ENCODE assay signal across 1 cellular context in the genomic region with DNA sequence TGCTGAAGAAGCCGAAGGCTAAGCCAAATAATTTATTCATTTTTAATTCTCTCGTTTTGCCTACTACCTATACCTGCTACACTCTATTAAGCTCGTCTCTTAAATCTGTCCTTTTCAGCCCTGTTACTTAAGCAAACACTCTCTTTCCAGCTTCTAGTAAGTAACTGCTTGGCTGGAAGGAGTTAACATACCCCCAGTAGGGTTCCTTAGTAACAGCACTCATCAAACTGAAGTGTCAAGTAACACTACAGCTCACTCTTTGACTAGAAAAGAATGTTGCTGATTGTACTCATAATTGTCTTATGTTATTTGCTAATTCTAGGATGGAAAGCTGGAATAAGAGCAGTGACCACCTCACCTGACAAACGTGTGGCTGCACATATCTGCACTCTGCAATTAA.
TF ChIP-seq lines count a peak whose summit lies in the region.

No MANE protein-coding gene starts in this region.

TF ChIP-seq in GM23338, 12 proteins besides CTCF, POLR2A, EP300 and RAD21 (continued from another document):
- TF ChIP-seq, protein P1, sequence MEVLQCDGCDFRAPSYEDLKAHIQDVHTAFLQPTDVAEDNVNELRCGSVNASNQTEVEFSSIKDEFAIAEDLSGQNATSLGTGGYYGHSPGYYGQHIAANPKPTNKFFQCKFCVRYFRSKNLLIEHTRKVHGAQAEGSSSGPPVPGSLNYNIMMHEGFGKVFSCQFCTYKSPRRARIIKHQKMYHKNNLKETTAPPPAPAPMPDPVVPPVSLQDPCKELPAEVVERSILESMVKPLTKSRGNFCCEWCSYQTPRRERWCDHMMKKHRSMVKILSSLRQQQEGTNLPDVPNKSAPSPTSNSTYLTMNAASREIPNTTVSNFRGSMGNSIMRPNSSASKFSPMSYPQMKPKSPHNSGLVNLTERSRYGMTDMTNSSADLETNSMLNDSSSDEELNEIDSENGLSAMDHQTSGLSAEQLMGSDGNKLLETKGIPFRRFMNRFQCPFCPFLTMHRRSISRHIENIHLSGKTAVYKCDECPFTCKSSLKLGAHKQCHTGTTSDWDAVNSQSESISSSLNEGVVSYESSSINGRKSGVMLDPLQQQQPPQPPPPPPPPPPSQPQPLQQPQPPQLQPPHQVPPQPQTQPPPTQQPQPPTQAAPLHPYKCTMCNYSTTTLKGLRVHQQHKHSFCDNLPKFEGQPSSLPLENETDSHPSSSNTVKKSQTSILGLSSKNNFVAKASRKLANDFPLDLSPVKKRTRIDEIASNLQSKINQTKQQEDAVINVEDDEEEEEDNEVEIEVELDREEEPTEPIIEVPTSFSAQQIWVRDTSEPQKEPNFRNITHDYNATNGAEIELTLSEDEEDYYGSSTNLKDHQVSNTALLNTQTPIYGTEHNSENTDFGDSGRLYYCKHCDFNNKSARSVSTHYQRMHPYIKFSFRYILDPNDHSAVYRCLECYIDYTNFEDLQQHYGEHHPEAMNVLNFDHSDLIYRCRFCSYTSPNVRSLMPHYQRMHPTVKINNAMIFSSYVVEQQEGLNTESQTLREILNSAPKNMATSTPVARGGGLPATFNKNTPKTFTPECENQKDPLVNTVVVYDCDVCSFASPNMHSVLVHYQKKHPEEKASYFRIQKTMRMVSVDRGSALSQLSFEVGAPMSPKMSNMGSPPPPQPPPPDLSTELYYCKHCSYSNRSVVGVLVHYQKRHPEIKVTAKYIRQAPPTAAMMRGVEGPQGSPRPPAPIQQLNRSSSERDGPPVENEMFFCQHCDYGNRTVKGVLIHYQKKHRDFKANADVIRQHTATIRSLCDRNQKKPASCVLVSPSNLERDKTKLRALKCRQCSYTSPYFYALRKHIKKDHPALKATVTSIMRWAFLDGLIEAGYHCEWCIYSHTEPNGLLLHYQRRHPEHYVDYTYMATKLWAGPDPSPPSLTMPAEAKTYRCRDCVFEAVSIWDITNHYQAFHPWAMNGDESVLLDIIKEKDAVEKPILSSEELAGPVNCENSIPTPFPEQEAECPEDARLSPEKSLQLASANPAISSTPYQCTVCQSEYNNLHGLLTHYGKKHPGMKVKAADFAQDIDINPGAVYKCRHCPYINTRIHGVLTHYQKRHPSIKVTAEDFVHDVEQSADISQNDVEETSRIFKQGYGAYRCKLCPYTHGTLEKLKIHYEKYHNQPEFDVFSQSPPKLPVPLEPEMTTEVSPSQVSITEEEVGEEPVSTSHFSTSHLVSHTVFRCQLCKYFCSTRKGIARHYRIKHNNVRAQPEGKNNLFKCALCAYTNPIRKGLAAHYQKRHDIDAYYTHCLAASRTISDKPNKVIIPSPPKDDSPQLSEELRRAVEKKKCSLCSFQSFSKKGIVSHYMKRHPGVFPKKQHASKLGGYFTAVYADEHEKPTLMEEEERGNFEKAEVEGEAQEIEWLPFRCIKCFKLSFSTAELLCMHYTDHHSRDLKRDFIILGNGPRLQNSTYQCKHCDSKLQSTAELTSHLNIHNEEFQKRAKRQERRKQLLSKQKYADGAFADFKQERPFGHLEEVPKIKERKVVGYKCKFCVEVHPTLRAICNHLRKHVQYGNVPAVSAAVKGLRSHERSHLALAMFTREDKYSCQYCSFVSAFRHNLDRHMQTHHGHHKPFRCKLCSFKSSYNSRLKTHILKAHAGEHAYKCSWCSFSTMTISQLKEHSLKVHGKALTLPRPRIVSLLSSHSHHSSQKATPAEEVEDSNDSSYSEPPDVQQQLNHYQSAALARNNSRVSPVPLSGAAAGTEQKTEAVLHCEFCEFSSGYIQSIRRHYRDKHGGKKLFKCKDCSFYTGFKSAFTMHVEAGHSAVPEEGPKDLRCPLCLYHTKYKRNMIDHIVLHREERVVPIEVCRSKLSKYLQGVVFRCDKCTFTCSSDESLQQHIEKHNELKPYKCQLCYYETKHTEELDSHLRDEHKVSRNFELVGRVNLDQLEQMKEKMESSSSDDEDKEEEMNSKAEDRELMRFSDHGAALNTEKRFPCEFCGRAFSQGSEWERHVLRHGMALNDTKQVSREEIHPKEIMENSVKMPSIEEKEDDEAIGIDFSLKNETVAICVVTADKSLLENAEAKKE (CRISPR knock-in tag; IDR thresholded peaks at IDR 0.05): no peak
- TF ChIP-seq STAT1 (IDR thresholded peaks at IDR 0.05; ENCODE audit: unreplicated experiment) (no peak), EZH2phosphoT487 (IDR thresholded peaks at IDR 0.05; ENCODE audit: unreplicated experiment) (no peak), EZH2 (IDR thresholded peaks at IDR 0.05; ENCODE audit: low read depth, unreplicated experiment) (no peak), ZNF331 (CRISPR knock-in tag; IDR thresholded peaks at IDR 0.05; ENCODE audit: low read depth) (no peak), NANOG (IDR thresholded peaks at IDR 0.05; ENCODE audit: borderline replicate concordance) (no peak), CREB1 (CRISPR knock-in tag; IDR thresholded peaks at IDR 0.05; ENCODE audit: low read depth) (no peak)
- TF ChIP-seq, protein P2, sequence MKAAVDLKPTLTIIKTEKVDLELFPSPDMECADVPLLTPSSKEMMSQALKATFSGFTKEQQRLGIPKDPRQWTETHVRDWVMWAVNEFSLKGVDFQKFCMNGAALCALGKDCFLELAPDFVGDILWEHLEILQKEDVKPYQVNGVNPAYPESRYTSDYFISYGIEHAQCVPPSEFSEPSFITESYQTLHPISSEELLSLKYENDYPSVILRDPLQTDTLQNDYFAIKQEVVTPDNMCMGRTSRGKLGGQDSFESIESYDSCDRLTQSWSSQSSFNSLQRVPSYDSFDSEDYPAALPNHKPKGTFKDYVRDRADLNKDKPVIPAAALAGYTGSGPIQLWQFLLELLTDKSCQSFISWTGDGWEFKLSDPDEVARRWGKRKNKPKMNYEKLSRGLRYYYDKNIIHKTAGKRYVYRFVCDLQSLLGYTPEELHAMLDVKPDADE (IDR thresholded peaks at IDR 0.05): no peak
- TF ChIP-seq, protein P3, sequence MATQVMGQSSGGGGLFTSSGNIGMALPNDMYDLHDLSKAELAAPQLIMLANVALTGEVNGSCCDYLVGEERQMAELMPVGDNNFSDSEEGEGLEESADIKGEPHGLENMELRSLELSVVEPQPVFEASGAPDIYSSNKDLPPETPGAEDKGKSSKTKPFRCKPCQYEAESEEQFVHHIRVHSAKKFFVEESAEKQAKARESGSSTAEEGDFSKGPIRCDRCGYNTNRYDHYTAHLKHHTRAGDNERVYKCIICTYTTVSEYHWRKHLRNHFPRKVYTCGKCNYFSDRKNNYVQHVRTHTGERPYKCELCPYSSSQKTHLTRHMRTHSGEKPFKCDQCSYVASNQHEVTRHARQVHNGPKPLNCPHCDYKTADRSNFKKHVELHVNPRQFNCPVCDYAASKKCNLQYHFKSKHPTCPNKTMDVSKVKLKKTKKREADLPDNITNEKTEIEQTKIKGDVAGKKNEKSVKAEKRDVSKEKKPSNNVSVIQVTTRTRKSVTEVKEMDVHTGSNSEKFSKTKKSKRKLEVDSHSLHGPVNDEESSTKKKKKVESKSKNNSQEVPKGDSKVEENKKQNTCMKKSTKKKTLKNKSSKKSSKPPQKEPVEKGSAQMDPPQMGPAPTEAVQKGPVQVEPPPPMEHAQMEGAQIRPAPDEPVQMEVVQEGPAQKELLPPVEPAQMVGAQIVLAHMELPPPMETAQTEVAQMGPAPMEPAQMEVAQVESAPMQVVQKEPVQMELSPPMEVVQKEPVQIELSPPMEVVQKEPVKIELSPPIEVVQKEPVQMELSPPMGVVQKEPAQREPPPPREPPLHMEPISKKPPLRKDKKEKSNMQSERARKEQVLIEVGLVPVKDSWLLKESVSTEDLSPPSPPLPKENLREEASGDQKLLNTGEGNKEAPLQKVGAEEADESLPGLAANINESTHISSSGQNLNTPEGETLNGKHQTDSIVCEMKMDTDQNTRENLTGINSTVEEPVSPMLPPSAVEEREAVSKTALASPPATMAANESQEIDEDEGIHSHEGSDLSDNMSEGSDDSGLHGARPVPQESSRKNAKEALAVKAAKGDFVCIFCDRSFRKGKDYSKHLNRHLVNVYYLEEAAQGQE (IDR thresholded peaks at IDR 0.05; ENCODE audit: unreplicated experiment): no peak
